In genomic region chrX:139596068-139596467, GRCh38 we compare ENCODE assay signal across 1 cellular context.
TF ChIP-seq lines count a peak whose summit lies in the region.

No MANE protein-coding gene starts in this region.

TF ChIP-seq in WTC11, 78 proteins besides CTCF, POLR2A, EP300 and RAD21 (continued from another document):
- TF ChIP-seq ZNF281 (CRISPR knock-in tag; IDR thresholded peaks at IDR 0.05) (no peak), ATF2 (CRISPR knock-in tag; IDR thresholded peaks at IDR 0.05; ENCODE audit: borderline replicate concordance, low read depth) (no peak), NFATC4 (CRISPR knock-in tag; IDR thresholded peaks at IDR 0.05) (no peak)
- TF ChIP-seq, protein P1, sequence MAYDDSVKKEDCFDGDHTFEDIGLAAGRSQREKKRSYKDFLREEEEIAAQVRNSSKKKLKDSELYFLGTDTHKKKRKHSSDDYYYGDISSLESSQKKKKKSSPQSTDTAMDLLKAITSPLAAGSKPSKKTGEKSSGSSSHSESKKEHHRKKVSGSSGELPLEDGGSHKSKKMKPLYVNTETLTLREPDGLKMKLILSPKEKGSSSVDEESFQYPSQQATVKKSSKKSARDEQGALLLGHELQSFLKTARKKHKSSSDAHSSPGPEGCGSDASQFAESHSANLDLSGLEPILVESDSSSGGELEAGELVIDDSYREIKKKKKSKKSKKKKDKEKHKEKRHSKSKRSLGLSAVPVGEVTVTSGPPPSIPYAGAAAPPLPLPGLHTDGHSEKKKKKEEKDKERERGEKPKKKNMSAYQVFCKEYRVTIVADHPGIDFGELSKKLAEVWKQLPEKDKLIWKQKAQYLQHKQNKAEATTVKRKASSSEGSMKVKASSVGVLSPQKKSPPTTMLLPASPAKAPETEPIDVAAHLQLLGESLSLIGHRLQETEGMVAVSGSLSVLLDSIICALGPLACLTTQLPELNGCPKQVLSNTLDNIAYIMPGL (CRISPR knock-in tag; IDR thresholded peaks at IDR 0.05): no peak
- TF ChIP-seq, protein P2, sequence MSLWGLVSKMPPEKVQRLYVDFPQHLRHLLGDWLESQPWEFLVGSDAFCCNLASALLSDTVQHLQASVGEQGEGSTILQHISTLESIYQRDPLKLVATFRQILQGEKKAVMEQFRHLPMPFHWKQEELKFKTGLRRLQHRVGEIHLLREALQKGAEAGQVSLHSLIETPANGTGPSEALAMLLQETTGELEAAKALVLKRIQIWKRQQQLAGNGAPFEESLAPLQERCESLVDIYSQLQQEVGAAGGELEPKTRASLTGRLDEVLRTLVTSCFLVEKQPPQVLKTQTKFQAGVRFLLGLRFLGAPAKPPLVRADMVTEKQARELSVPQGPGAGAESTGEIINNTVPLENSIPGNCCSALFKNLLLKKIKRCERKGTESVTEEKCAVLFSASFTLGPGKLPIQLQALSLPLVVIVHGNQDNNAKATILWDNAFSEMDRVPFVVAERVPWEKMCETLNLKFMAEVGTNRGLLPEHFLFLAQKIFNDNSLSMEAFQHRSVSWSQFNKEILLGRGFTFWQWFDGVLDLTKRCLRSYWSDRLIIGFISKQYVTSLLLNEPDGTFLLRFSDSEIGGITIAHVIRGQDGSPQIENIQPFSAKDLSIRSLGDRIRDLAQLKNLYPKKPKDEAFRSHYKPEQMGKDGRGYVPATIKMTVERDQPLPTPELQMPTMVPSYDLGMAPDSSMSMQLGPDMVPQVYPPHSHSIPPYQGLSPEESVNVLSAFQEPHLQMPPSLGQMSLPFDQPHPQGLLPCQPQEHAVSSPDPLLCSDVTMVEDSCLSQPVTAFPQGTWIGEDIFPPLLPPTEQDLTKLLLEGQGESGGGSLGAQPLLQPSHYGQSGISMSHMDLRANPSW (CRISPR knock-in tag; conservative IDR thresholded peaks at IDR 0.05; ENCODE audit: low read depth): no peak
